In the genomic region with DNA sequence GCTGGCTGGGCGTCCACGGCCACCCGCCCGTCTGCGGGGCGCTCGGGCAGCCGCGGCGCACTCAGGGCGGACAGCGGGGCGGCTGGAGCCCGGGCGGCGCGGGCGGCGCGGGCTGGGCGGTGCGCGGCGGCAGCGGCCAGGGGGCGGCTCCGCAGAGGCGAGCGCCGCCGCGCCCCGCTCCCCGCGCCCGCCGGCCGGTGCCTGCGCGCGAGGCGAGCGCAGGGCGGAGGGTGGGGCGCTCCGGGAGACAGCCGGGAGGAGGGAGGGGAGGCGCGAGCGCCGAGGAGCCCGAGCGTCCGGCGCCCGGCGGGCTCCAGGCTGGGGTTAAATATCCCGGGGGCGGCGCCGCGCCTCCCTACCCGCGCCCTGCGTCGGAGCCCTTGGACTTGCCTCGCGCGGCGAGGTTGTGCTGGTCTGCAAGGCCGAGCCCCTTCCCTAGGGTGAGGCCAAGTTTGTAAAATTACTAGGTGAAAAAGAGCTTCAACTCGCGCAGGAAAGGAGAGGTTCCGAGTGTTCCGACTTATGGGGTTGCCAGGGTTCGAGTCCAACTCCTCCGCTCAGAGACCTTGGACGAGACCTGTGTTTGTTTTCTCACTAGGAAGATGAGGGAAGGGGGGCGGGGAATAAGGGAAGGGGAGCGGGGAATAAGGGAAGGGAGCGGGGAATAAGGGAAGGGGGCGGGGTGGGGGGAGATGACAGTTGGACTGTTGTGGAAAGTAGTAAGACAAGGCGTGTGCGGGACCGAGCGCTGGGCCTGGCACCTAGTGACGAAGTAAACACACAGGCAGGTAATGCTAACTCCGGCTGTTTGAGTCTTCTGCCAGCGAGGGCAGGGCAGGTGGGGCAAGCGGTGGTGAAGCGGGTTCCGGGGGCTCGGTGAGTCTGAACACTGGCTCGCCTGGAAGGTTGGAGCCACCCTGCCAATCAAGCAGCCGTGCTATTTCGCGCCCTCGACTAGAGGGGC, we compare ENCODE assay signal across 8 cellular contexts. TPM values are rescaled to one million over a fixed set of nuclear protein-coding genes. Genes with fewer than 3 reads are reported as not detected.
DNase-seq lines count a peak whose midpoint lies in the region; ATAC-seq lines count a peak whose summit lies in the region.

TNFAIP8L3 (minus strand) TSS at position 301 of the 964 bp plus-strand sequence. CDS start 311 bp downstream, outside the sequence.

- H3K27ac Mint-ChIP-seq in activated CD4-positive, alpha-beta memory T cell treated with anti-CD3 and anti-CD28 coated beads for 36 hours: no peak within 1 kb of the TSS

- no peak for DNase-seq in activated T-cell treated with anti-CD3 and anti-CD28 coated beads, Interleukin-2, amount 50 U/mL, for 4 hours
- DNase-seq in activated T-cell treated with anti-CD3 and anti-CD28 coated beads for 4 hours: no peak
- no peak for DNase-seq in activated CD4-positive, alpha-beta memory T cell treated with anti-CD3 and anti-CD28 coated beads for 36 hours
- peak; percentile 71 for DNase-seq in left cardiac atrium
- no peak for DNase-seq in pulmonary artery endothelial cell (ENCODE audit: low read depth, low spot score)
- no peak for DNase-seq in pons (ENCODE audit: low spot score)

- peak within 1 kb of the TSS; percentile 8 for H3K4me3 Mint-ChIP-seq in activated T-cell treated with anti-CD3 and anti-CD28 coated beads, Interleukin-2, amount 50 U/mL, for 4 hours
- H3K4me3 Mint-ChIP-seq in activated CD4-positive, alpha-beta memory T cell treated with anti-CD3 and anti-CD28 coated beads for 36 hours: peak within 1 kb of the TSS; percentile 51

- CTCF ChIA-PET in activated CD4-positive, alpha-beta memory T cell treated with anti-CD3 and anti-CD28 coated beads for 36 hours (lab: Charles Lee): no interaction called here

- H3K9me3 Mint-ChIP-seq in activated T-cell treated with anti-CD3 and anti-CD28 coated beads, Interleukin-2, amount 50 U/mL, for 4 hours: no peaks in the 10 kb centered on the region
- no peaks in the 10 kb centered on the region for H3K9me3 Mint-ChIP-seq in activated CD4-positive, alpha-beta memory T cell treated with anti-CD3 and anti-CD28 coated beads for 36 hours

- H3K36me3 Mint-ChIP-seq in activated T-cell treated with anti-CD3 and anti-CD28 coated beads, Interleukin-2, amount 50 U/mL, for 4 hours (ENCODE audit: insufficient read depth): no peaks in the 10 kb centered on the region
- H3K36me3 Mint-ChIP-seq in activated CD4-positive, alpha-beta memory T cell treated with anti-CD3 and anti-CD28 coated beads for 36 hours: no peaks in the 10 kb centered on the region

- H3K4me1 Mint-ChIP-seq in activated T-cell treated with anti-CD3 and anti-CD28 coated beads, Interleukin-2, amount 50 U/mL, for 4 hours (ENCODE audit: low read depth): peaks cover 4% of the 10 kb centered on the region
- peaks cover 8% of the 10 kb centered on the region for H3K4me1 Mint-ChIP-seq in activated CD4-positive, alpha-beta memory T cell treated with anti-CD3 and anti-CD28 coated beads for 36 hours (ENCODE audit: low read depth)

- peaks cover 59% of the 10 kb centered on the region for H3K27me3 Mint-ChIP-seq in activated T-cell treated with anti-CD3 and anti-CD28 coated beads, Interleukin-2, amount 50 U/mL, for 4 hours (ENCODE audit: low read depth)
- peaks cover 66% of the 10 kb centered on the region for H3K27me3 Mint-ChIP-seq in activated CD4-positive, alpha-beta memory T cell treated with anti-CD3 and anti-CD28 coated beads for 36 hours

- POLR2A ChIA-PET in activated CD4-positive, alpha-beta memory T cell treated with anti-CD3 and anti-CD28 coated beads for 36 hours (lab: Charles Lee): no interaction called here

- ATAC-seq in activated T-cell treated with anti-CD3 and anti-CD28 coated beads, Interleukin-2, amount 50 U/mL, for 4 hours: peak; percentile 39 to 59
- peak; percentile 77 for ATAC-seq in left cardiac atrium
- ATAC-seq in GM21526 (IDR thresholded peaks at IDR 0.05; ENCODE audit: low FRiP score, unreplicated experiment): no peak
- no peak for ATAC-seq in HG02571 (IDR thresholded peaks at IDR 0.05; ENCODE audit: unreplicated experiment)

- intact Hi-C loops in activated CD4-positive, alpha-beta memory T cell treated with anti-CD3 and anti-CD28 coated beads for 36 hours (cut with micrococcal nuclease): no loop called here
- intact Hi-C loops in left cardiac atrium (cut with DNase I): loop anchor here in 1 of 2 donors (10.0 kb wide), 1 partner anchor 150 kb away; no protein-coding TSS in a partner anchor

RNA-seq across cellular contexts. Expression of gene TNFAIP8L3, which starts in this region (rescaled TPM):
- total RNA-seq in activated T-cell treated with anti-CD3 and anti-CD28 coated beads, Interleukin-2, amount 50 U/mL, for 4 hours: under 1 TPM in 2 of 3 donors, not detected in 1; 0.15 to 0.22 TPM
- total RNA-seq in activated CD4-positive, alpha-beta memory T cell treated with anti-CD3 and anti-CD28 coated beads for 36 hours: under 1 TPM in 1 of 2 experiments, not detected in 1; 0.19 TPM
- total RNA-seq in left cardiac atrium (1 to 10 TPM; 3.5 to 7.0 TPM), pulmonary artery endothelial cell (38.4 and 62.5 TPM in 2 replicates)

Comparison
In these comparisons a context has a peak if more than half of its experiments do, and no peak if none do; other contexts are left out.
1. Peak in ATAC-seq in activated T-cell treated with anti-CD3 and anti-CD28 coated beads, Interleukin-2, amount 50 U/mL, for 4 hours; RNA of the gene not detected or under 1 TPM.
2. ATAC-seq: peak in left cardiac atrium (2 of 2); none in GM21526 (single experiment) and HG02571 (single experiment).